22 cellular contexts compared by ENCODE assay signal in the genomic region with DNA sequence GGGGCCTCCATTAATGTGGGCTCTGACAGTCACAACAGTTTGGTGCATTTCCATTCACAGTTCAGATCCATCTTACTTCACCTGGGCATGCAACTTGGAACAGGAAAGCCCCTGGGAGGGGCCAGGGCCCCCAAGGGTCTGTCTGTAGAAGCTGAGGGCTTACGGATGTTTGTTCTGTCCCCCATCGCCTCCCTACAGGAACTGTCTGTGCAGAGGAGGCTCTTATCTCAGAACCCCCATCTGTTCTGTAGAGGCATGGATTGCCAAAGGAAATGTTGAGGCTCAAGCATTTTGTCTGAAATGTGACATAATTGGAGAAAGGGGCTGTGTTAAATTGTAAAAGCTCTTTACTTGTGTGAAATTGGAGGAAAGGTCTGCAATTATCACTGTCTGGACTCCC.
"Had no signal": no experiment of that assay in that cellular context is flagged by ENCODE, and none has a peak within 500 bp of the region (broad histone marks: within the 10 kb centered on the region; RNA-seq: fewer than 3 reads in every experiment).

No MANE protein-coding gene starts in this region.

- H3K27ac ChIP-seq: HL-60 had no signal

- H3K9me3 ChIP-seq: SK-N-SH had no signal

- DNase-seq: KBM-7, MV-4-11, NCI-H1048, NCI-H1105, NCI-H1417 treated with DMSO at 0.1 percent for 48 hours, NCI-H146, NCI-H1694 treated with DMSO at 0.1 percent for 48 hours, NCI-H2029, NCI-H2081 treated with DMSO at 0.1 percent for 48 hours, NCI-H2171, NCI-H226, NCI-H446, NCI-H510A, NCI-H524 treated with DMSO at 0.1 percent for 48 hours, NCI-H69, NCI-H774, Right ventricle myocardium superior, RPMI8226, SIG-M5, SK-N-SH, SW 1271 had no signal
